14 cellular contexts compared by ENCODE assay signal in genomic region chr13:77846173-77846572, GRCh38.
DNase-seq lines count a peak whose midpoint lies in the region; ATAC-seq, FAIRE-seq and TF ChIP-seq lines count a peak whose summit lies in the region.
"Had no signal": no experiment of that assay in that cellular context is flagged by ENCODE, and none has a peak within 500 bp of the region (broad histone marks: within the 10 kb centered on the region; RNA-seq: fewer than 3 reads in every experiment).

No MANE protein-coding gene starts in this region.

- WGBS in pancreas, 2 donors = 72% methylated on average over 1 of the region's 1 CpG

- no peak for TF ChIP-seq POLR2A in erythroblast (IDR thresholded peaks at IDR 0.05; ENCODE audit: low read length)

- H3K27ac ChIP-seq in pancreas = no peak overlapping the region
- H3K27ac ChIP-seq: breast epithelium had no signal

- H3K4me1 ChIP-seq in pancreas = no peaks in the 10 kb centered on the region
- H3K4me1 ChIP-seq: breast epithelium had no signal

- TF ChIP-seq CTCF in pancreas (IDR thresholded peaks at IDR 0.05) = no peak

- no peaks in the 10 kb centered on the region for H3K9me3 ChIP-seq in pancreas

- H3K4me3 ChIP-seq in pancreas (no peak overlapping the region), H7 (ENCODE audit: insufficient read depth, low read depth, low read length) (no peak overlapping the region)
- H3K4me3 ChIP-seq: breast epithelium had no signal

- intact Hi-C loops in pancreas (cut with DNase I) = no loop called here

- H3K27me3 ChIP-seq in pancreas (no peaks in the 10 kb centered on the region), H7 (ENCODE audit: control insufficient read depth, insufficient read depth, low read length) (no peaks in the 10 kb centered on the region)
- H3K27me3 ChIP-seq: breast epithelium had no signal

- DNase-seq in NAMALWA (ENCODE audit: low spot score) (peak; percentile 20), pancreas (no peak), erythroblast (lab: John Stamatoyannopoulos, UW) (no peak), H7 (no peak)
- no peak for DNase-seq in stimulated activated CD4-positive, alpha-beta T cell treated with anti-CD3 and anti-CD28 coated beads, Interleukin-4, amount 100 ng/mL, for 1 hour
- DNase-seq: activated CD8-positive, alpha-beta T cell treated with anti-CD3 and anti-CD28 coated beads, Interleukin-2, amount 10 ng/mL, durations not matched to agents 7 days and 5 days; activated naive CD4-positive, alpha-beta T cell treated with anti-CD3 and anti-CD28 coated beads for 36 hours; NCI-H1048; stimulated activated CD4-positive, alpha-beta T cell treated with anti-CD3 and anti-CD28 coated beads, Interleukin-4, amount 100 ng/mL, for 4 hours had no signal

- no peak for FAIRE-seq in pancreas (lab: Jason Lieb, UNC)
- FAIRE-seq: GM12891 had no signal

- ATAC-seq in GM18499 (IDR thresholded peaks at IDR 0.05; ENCODE audit: insufficient read depth, unreplicated experiment) = peak; percentile 86
- peak; percentile 70 for ATAC-seq in GM19372 (IDR thresholded peaks at IDR 0.05; ENCODE audit: low read depth, unreplicated experiment)
- ATAC-seq in HG02884 (IDR thresholded peaks at IDR 0.05; ENCODE audit: unreplicated experiment) = peak; percentile 81
- ATAC-seq in pancreas = no peak
- ATAC-seq: activated CD8-positive, alpha-beta T cell treated with anti-CD3 and anti-CD28 coated beads, Interleukin-2, amount 10 ng/mL, durations not matched to agents 7 days and 5 days had no signal

- H3K36me3 ChIP-seq in pancreas (no peaks in the 10 kb centered on the region), H7 (replicated peaks; ENCODE audit: control insufficient read depth, insufficient read depth, low read length) (no peaks in the 10 kb centered on the region)
- H3K36me3 ChIP-seq: breast epithelium had no signal

Comparison
In these comparisons a context has a peak if more than half of its experiments do, and no peak if none do; other contexts are left out.
1. ATAC-seq: peak in GM18499 (single experiment), GM19372 (single experiment) and HG02884 (single experiment); none in pancreas (0 of 4).